8 cellular contexts compared by ENCODE assay signal in the genomic region with DNA sequence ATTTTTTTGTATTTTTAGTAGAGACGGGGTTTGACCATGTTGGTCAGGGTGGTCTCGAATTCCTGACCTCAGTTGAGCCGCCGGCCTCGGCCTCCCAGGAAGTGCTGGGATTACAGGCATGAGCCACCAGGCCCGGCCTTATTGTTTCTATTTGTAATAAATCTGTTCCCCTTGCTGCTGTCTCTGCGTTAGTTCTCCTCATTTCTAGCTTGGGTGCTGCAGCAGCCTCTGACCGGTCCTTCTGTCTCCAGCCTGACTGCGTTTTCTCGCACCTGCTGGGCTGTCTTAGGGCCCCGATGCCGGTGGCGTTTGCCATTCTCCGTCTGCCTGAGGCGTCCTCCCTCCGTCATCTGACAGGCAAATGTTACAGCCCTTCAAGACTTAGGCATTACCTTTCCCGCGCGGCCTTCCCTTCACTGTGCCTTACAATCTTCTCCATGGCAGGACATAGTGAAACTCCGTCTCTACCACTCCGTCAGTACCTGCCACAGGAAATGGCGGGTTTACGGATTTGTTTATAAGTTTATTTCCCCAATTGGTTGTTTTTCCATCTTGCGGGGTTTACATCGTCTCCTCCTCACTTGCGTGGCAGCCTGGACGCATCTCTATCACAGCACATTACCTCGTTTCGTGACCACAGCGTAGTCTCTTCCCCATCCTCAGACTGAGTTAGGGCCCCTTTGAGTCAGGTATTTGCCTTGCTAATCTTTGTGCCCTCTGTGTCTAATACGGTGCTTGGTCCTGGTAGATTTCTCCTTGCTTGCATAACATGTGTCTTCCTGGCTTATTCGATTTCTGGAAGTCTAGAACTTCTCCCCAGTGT. TPM values are rescaled to one million over a fixed set of nuclear protein-coding genes. Genes with fewer than 3 reads are reported as not detected.
DNase-seq lines count a peak whose midpoint lies in the region; ATAC-seq and TF ChIP-seq lines count a peak whose summit lies in the region.

No MANE protein-coding gene starts in this region.

- CTCF ChIA-PET in activated CD8-positive, alpha-beta memory T cell treated with anti-CD3 and anti-CD28 coated beads, Interleukin-2, amount 10 ng/mL, durations not matched to agents 7 days and 5 days (lab: Charles Lee) = interaction anchor here (0.7 to 8.0 kb wide), 43 partner anchors 8 to 340 kb away, joined by 3 to 112 read pairs (median 5); partner anchors contain the start of genes GIMAP1, GIMAP2, GIMAP4 and GIMAP5
- CTCF ChIA-PET in activated CD8-positive, alpha-beta T cell treated with anti-CD3 and anti-CD28 coated beads, Interleukin-2, amount 10 ng/mL, durations not matched to agents 7 days and 5 days (lab: Charles Lee) = interaction anchor here (0.7 to 5.0 kb wide), 57 partner anchors 8 to 310 kb away, joined by 3 to 85 read pairs (median 6); partner anchors contain the start of genes GIMAP1, GIMAP2, GIMAP4 and GIMAP5

- peak; percentile 39 for DNase-seq in activated CD8-positive, alpha-beta memory T cell treated with anti-CD3 and anti-CD28 coated beads, Interleukin-2, amount 10 ng/mL, durations not matched to agents 7 days and 5 days
- DNase-seq in activated CD8-positive, alpha-beta memory T cell treated with anti-CD3 and anti-CD28 coated beads for 24 hours = no peak
- peak; percentile 21 for DNase-seq in activated CD8-positive, alpha-beta T cell treated with anti-CD3 and anti-CD28 coated beads, Interleukin-2, amount 10 ng/mL, durations not matched to agents 7 days and 5 days
- DNase-seq in osteocyte (ENCODE audit: extremely low spot score, unreplicated experiment) (peak; percentile 77), NCI-H524 treated with DMSO at 0.1 percent for 48 hours (lab: John Stamatoyannopoulos, UW) (no peak)

- peak overlapping the region; percentile 32 for H3K4me3 Mint-ChIP-seq in activated CD8-positive, alpha-beta memory T cell treated with anti-CD3 and anti-CD28 coated beads, Interleukin-2, amount 10 ng/mL, durations not matched to agents 7 days and 5 days
- peak overlapping the region; percentile 97 for H3K4me3 Mint-ChIP-seq in activated CD8-positive, alpha-beta T cell treated with anti-CD3 and anti-CD28 coated beads, Interleukin-2, amount 10 ng/mL, durations not matched to agents 7 days and 5 days
- H3K4me3 Mint-ChIP-seq in osteocyte (ENCODE audit: unreplicated experiment) = no peak overlapping the region

- peaks cover 14% of the 10 kb centered on the region for H3K36me3 Mint-ChIP-seq in activated CD8-positive, alpha-beta memory T cell treated with anti-CD3 and anti-CD28 coated beads, Interleukin-2, amount 10 ng/mL, durations not matched to agents 7 days and 5 days
- H3K36me3 Mint-ChIP-seq in activated CD8-positive, alpha-beta T cell treated with anti-CD3 and anti-CD28 coated beads, Interleukin-2, amount 10 ng/mL, durations not matched to agents 7 days and 5 days (ENCODE audit: low read depth) = peaks cover 21% of the 10 kb centered on the region
- H3K36me3 Mint-ChIP-seq in osteocyte (ENCODE audit: unreplicated experiment) = no peaks in the 10 kb centered on the region

- no peaks in the 10 kb centered on the region for H3K9me3 Mint-ChIP-seq in activated CD8-positive, alpha-beta memory T cell treated with anti-CD3 and anti-CD28 coated beads, Interleukin-2, amount 10 ng/mL, durations not matched to agents 7 days and 5 days (ENCODE audit: low read depth)
- no peaks in the 10 kb centered on the region for H3K9me3 Mint-ChIP-seq in activated CD8-positive, alpha-beta T cell treated with anti-CD3 and anti-CD28 coated beads, Interleukin-2, amount 10 ng/mL, durations not matched to agents 7 days and 5 days (ENCODE audit: insufficient read depth)
- H3K9me3 Mint-ChIP-seq in osteocyte (ENCODE audit: unreplicated experiment) = no peaks in the 10 kb centered on the region

- no peaks in the 10 kb centered on the region for H3K27me3 Mint-ChIP-seq in activated CD8-positive, alpha-beta memory T cell treated with anti-CD3 and anti-CD28 coated beads, Interleukin-2, amount 10 ng/mL, durations not matched to agents 7 days and 5 days
- no peaks in the 10 kb centered on the region for H3K27me3 Mint-ChIP-seq in activated CD8-positive, alpha-beta T cell treated with anti-CD3 and anti-CD28 coated beads, Interleukin-2, amount 10 ng/mL, durations not matched to agents 7 days and 5 days (ENCODE audit: low read depth)
- H3K27me3 Mint-ChIP-seq in osteocyte (ENCODE audit: unreplicated experiment) = peaks cover 18% of the 10 kb centered on the region

- POLR2A ChIA-PET in activated CD8-positive, alpha-beta T cell treated with anti-CD3 and anti-CD28 coated beads, Interleukin-2, amount 10 ng/mL, durations not matched to agents 7 days and 5 days (lab: Charles Lee) = interaction anchor here (0.6 to 9.8 kb wide), 10 partner anchors 33 to 307 kb away, joined by 3 to 316 read pairs (median 26); partner anchors contain the start of genes GIMAP4, GIMAP5, GIMAP6 and GIMAP7

- H3K4me1 Mint-ChIP-seq in activated CD8-positive, alpha-beta memory T cell treated with anti-CD3 and anti-CD28 coated beads, Interleukin-2, amount 10 ng/mL, durations not matched to agents 7 days and 5 days = peaks cover 49% of the 10 kb centered on the region
- H3K4me1 Mint-ChIP-seq in activated CD8-positive, alpha-beta T cell treated with anti-CD3 and anti-CD28 coated beads, Interleukin-2, amount 10 ng/mL, durations not matched to agents 7 days and 5 days (ENCODE audit: low read depth) = peaks cover 49% of the 10 kb centered on the region
- H3K4me1 Mint-ChIP-seq in osteocyte (ENCODE audit: unreplicated experiment) = no peaks in the 10 kb centered on the region

- H3K27ac Mint-ChIP-seq in activated CD8-positive, alpha-beta memory T cell treated with anti-CD3 and anti-CD28 coated beads, Interleukin-2, amount 10 ng/mL, durations not matched to agents 7 days and 5 days = peak overlapping the region; percentile 98
- peak overlapping the region; percentile 95 for H3K27ac Mint-ChIP-seq in activated CD8-positive, alpha-beta T cell treated with anti-CD3 and anti-CD28 coated beads, Interleukin-2, amount 10 ng/mL, durations not matched to agents 7 days and 5 days
- no peak overlapping the region for H3K27ac Mint-ChIP-seq in osteocyte (ENCODE audit: unreplicated experiment)

- no peak for ATAC-seq in activated CD8-positive, alpha-beta memory T cell treated with anti-CD3 and anti-CD28 coated beads, Interleukin-2, amount 10 ng/mL, durations not matched to agents 7 days and 5 days
- ATAC-seq in HG02798 (IDR thresholded peaks at IDR 0.05; ENCODE audit: poor library complexity, unreplicated experiment) (peak; percentile 7), HG02970 (IDR thresholded peaks at IDR 0.05; ENCODE audit: low FRiP score, unreplicated experiment) (no peak), GM21786 (IDR thresholded peaks at IDR 0.05; ENCODE audit: unreplicated experiment) (no peak)
- peak; percentile 0 for ATAC-seq in activated CD8-positive, alpha-beta T cell treated with anti-CD3 and anti-CD28 coated beads, Interleukin-2, amount 10 ng/mL, durations not matched to agents 7 days and 5 days

- no peak for TF ChIP-seq CTCF in osteocyte (IDR thresholded peaks at IDR 0.05)

RNA-seq across cellular contexts. Expression of gene GIMAP8, which starts 2.3 kb away (rescaled TPM):
- total RNA-seq in activated CD8-positive, alpha-beta memory T cell treated with anti-CD3 and anti-CD28 coated beads, Interleukin-2, amount 10 ng/mL, durations not matched to agents 7 days and 5 days = 10 to 100 TPM in 1 of 2 experiments, 1 to 10 TPM in 1; 9.9 to 13.1 TPM
- 10 to 100 TPM; 21.5 to 22.3 TPM for total RNA-seq in activated CD8-positive, alpha-beta T cell treated with anti-CD3 and anti-CD28 coated beads, Interleukin-2, amount 10 ng/mL, durations not matched to agents 7 days and 5 days
- not detected in 2 replicates for total RNA-seq in osteocyte

Comparison
In these comparisons a context has a peak if more than half of its experiments do, and no peak if none do; other contexts are left out.
1. DNase-seq: peak in activated CD8-positive, alpha-beta memory T cell treated with anti-CD3 and anti-CD28 coated beads, Interleukin-2, amount 10 ng/mL, durations not matched to agents 7 days and 5 days (single experiment), activated CD8-positive, alpha-beta T cell treated with anti-CD3 and anti-CD28 coated beads, Interleukin-2, amount 10 ng/mL, durations not matched to agents 7 days and 5 days (single experiment) and osteocyte (single experiment); none in activated CD8-positive, alpha-beta memory T cell treated with anti-CD3 and anti-CD28 coated beads for 24 hours (single experiment) and NCI-H524 treated with DMSO at 0.1 percent for 48 hours (single experiment).
2. ATAC-seq: peak in HG02798 (single experiment) and activated CD8-positive, alpha-beta T cell treated with anti-CD3 and anti-CD28 coated beads, Interleukin-2, amount 10 ng/mL, durations not matched to agents 7 days and 5 days (single experiment); none in activated CD8-positive, alpha-beta memory T cell treated with anti-CD3 and anti-CD28 coated beads, Interleukin-2, amount 10 ng/mL, durations not matched to agents 7 days and 5 days (single experiment), HG02970 (single experiment) and GM21786 (single experiment).
3. RNA of gene GIMAP8, which starts 2.3 kb away (total RNA-seq): 21.5 to 22.3 TPM in activated CD8-positive, alpha-beta T cell treated with anti-CD3 and anti-CD28 coated beads, Interleukin-2, amount 10 ng/mL, durations not matched to agents 7 days and 5 days and 9.9 to 13.1 TPM in activated CD8-positive, alpha-beta memory T cell treated with anti-CD3 and anti-CD28 coated beads, Interleukin-2, amount 10 ng/mL, durations not matched to agents 7 days and 5 days; not detected in osteocyte; every median in the first group is over 10 times any median in the second.